In the genomic region with DNA sequence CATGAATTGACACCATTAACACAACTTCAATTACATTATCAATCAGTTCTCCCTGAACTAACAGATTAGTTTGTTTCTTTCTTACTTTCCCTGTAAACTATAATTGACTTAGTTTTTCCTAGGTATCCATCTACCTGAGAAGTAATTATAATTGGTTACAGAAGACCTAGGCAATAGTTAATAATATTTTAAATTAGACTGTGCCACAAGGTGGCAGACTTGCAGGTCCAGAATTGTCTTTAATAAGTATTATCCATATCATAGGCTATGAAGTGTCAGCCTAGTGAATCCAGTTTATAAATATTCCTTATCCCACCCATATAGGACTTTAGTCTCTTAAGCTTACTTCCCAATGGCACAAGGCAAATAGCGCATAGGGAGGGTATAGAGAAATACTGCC, we compare ENCODE assay signal across 13 cellular contexts. TPM values are rescaled to one million over a fixed set of nuclear protein-coding genes. Genes with fewer than 3 reads are reported as not detected.
DNase-seq lines count a peak whose midpoint lies in the region; TF ChIP-seq lines count a peak whose summit lies in the region.
"Had no signal": no experiment of that assay in that cellular context is flagged by ENCODE, and none has a peak within 500 bp of the region (broad histone marks: within the 10 kb centered on the region; RNA-seq: fewer than 3 reads in every experiment).

No MANE protein-coding gene starts in this region.

- no peaks in the 10 kb centered on the region for H3F3A ChIP-seq in neural cell (ENCODE audit: insufficient read depth, low read length, poor library complexity, severe bottlenecking)

- H3K27ac ChIP-seq in mammary epithelial cell (ENCODE audit: insufficient read depth, low read depth, low read length) (no peak overlapping the region), neural cell (ENCODE audit: low read length) (no peak overlapping the region)
- H3K27ac ChIP-seq: parathyroid adenoma had no signal

- no peak overlapping the region for H3K4me3 ChIP-seq in mammary epithelial cell (replicated peaks in 1 of 3; ENCODE audit: insufficient read depth in 1 of 3, low read depth in 2 of 3, low read length in 3 of 3)
- no peak overlapping the region for H3K4me3 ChIP-seq in neural cell (ENCODE audit: low read length)

- no TSS peak for BruUV-seq in mammary epithelial cell (replicated peaks; lab: Mats Ljungman, UMichigan)

- in situ Hi-C loops in mammary epithelial cell (cut with MboI; ENCODE audit: low sequenced_read_pairs in 2 of 2) = no loop called here

- H3K36me3 ChIP-seq in mammary epithelial cell (ENCODE audit: insufficient read depth, low read length) (no peaks in the 10 kb centered on the region), neural cell (ENCODE audit: insufficient read depth, low read length) (no peaks in the 10 kb centered on the region)

- H3K4me1 ChIP-seq in mammary epithelial cell (ENCODE audit: insufficient read depth, low read length) = no peaks in the 10 kb centered on the region
- H3K4me1 ChIP-seq: parathyroid adenoma had no signal

- dilution Hi-C loops in mammary epithelial cell (cut with HindIII; ENCODE audit: low sequenced_read_pairs) = no loop called here

- H3K4me2 ChIP-seq in mammary epithelial cell (ENCODE audit: insufficient read depth, low read depth, low read length) (no peak overlapping the region), neural cell (ENCODE audit: low read length) (no peak overlapping the region)

- TF ChIP-seq RAD21 in neural cell (conservative IDR thresholded peaks at IDR 0.05) = peak; percentile 46

- H3K9me3 ChIP-seq in mammary epithelial cell (replicated peaks; ENCODE audit: insufficient read depth, low read length) (no peaks in the 10 kb centered on the region), neural cell (ENCODE audit: low read length) (no peaks in the 10 kb centered on the region)

- CTCF ChIA-PET in mammary epithelial cell (lab: Charles Lee; ENCODE audit: low non-redundant PET) = no interaction called here

- intact Hi-C loops in mammary epithelial cell (cut with micrococcal nuclease) = loop anchor here (10.0 kb wide), 1 partner anchor 1971 kb away; no protein-coding TSS in a partner anchor

- H3K27me3 ChIP-seq in mammary epithelial cell (ENCODE audit: insufficient read depth, low read length) (no peaks in the 10 kb centered on the region), neural cell (ENCODE audit: insufficient read depth, low read depth, low read length) (no peaks in the 10 kb centered on the region)

- H2AFZ ChIP-seq in mammary epithelial cell (ENCODE audit: low read depth, low read length) (no peak overlapping the region), neural cell (ENCODE audit: low read depth, low read length) (no peak overlapping the region)
- H2AFZ ChIP-seq: parathyroid adenoma had no signal

- peak; percentile 60 for DNase-seq in DMS53 (lab: John Stamatoyannopoulos, UW)
- DNase-seq in LHCN-M2 (ENCODE audit: low read depth) = peak; percentile 10
- no peak for DNase-seq in mammary epithelial cell
- DNase-seq in globus pallidus (ENCODE audit: low spot score) = no peak
- no peak for DNase-seq in stimulated activated CD4-positive, alpha-beta T cell treated with anti-CD3 and anti-CD28 coated beads, Interleukin-15, amount 100 ng/mL, for 24 hours
- no peak for DNase-seq in RPMI8226
- DNase-seq: activated CD4-positive, alpha-beta T cell treated with anti-CD3 and anti-CD28 coated beads for 4 hours; islet precursor cell had no signal

- TF ChIP-seq CTCF in mammary epithelial cell (conservative IDR thresholded peaks at IDR 0.05 in 1 of 2, IDR thresholded peaks at IDR 0.05 in 1 of 2; ENCODE audit: extremely low read depth in 1 of 2, insufficient read depth in 1 of 2, low read depth in 1 of 2, low read length in 2 of 2) (peak; percentile 49), neural cell (IDR thresholded peaks at IDR 0.05; ENCODE audit: poor library complexity, severe bottlenecking) (peak; percentile 50)

- H3K9me2 ChIP-seq in neural cell (ENCODE audit: insufficient read depth, low read length) = no peaks in the 10 kb centered on the region

- H3K79me2 ChIP-seq in mammary epithelial cell (ENCODE audit: insufficient read depth, low read length) = no peaks in the 10 kb centered on the region
- H3K79me2 ChIP-seq in neural cell (replicated peaks; ENCODE audit: insufficient read depth, low read length) = no peaks in the 10 kb centered on the region
- H3K79me2 ChIP-seq: parathyroid adenoma had no signal

- TF ChIP-seq EP300 in neural cell (conservative IDR thresholded peaks at IDR 0.05; ENCODE audit: poor library complexity, severe bottlenecking) = no peak

- H3K9ac ChIP-seq in mammary epithelial cell (ENCODE audit: insufficient read depth, low read length) (no peak overlapping the region), neural cell (ENCODE audit: low read length) (no peak overlapping the region)
- H3K9ac ChIP-seq: parathyroid adenoma had no signal

- 100% methylated on average over 1 of the region's 1 CpG for WGBS in mammary epithelial cell (ENCODE audit: low coverage, missing lambda C conversion rate)

- H4K20me1 ChIP-seq in mammary epithelial cell (ENCODE audit: insufficient read depth, low read length) (no peaks in the 10 kb centered on the region), neural cell (ENCODE audit: insufficient read depth) (no peaks in the 10 kb centered on the region)

TF ChIP-seq in neural cell, 6 proteins besides CTCF, POLR2A, EP300 and RAD21:
- TF ChIP-seq, protein P1, sequence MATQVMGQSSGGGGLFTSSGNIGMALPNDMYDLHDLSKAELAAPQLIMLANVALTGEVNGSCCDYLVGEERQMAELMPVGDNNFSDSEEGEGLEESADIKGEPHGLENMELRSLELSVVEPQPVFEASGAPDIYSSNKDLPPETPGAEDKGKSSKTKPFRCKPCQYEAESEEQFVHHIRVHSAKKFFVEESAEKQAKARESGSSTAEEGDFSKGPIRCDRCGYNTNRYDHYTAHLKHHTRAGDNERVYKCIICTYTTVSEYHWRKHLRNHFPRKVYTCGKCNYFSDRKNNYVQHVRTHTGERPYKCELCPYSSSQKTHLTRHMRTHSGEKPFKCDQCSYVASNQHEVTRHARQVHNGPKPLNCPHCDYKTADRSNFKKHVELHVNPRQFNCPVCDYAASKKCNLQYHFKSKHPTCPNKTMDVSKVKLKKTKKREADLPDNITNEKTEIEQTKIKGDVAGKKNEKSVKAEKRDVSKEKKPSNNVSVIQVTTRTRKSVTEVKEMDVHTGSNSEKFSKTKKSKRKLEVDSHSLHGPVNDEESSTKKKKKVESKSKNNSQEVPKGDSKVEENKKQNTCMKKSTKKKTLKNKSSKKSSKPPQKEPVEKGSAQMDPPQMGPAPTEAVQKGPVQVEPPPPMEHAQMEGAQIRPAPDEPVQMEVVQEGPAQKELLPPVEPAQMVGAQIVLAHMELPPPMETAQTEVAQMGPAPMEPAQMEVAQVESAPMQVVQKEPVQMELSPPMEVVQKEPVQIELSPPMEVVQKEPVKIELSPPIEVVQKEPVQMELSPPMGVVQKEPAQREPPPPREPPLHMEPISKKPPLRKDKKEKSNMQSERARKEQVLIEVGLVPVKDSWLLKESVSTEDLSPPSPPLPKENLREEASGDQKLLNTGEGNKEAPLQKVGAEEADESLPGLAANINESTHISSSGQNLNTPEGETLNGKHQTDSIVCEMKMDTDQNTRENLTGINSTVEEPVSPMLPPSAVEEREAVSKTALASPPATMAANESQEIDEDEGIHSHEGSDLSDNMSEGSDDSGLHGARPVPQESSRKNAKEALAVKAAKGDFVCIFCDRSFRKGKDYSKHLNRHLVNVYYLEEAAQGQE (IDR thresholded peaks at IDR 0.05; ENCODE audit: borderline replicate concordance) = no peak
- peak; percentile 53 for TF ChIP-seq SMC3 (conservative IDR thresholded peaks at IDR 0.05; ENCODE audit: poor library complexity)
TF ChIP-seq in neural cell: peak in this region for 1.

RNA-seq across cellular contexts. Expression of gene FAM47B, which starts 48.9 kb away (rescaled TPM):
- total RNA-seq in LHCN-M2 (2014; rRNA removed) = not detected in 2 replicates
- not detected for polyA plus RNA-seq in LHCN-M2 (2012)
- not detected for total RNA-seq in mammary epithelial cell
- not detected for polyA plus RNA-seq in mammary epithelial cell
- polyA minus RNA-seq in mammary epithelial cell = not detected
- not detected in 2 replicates for polyA plus RNA-seq in neural cell
- polyA minus RNA-seq in neural cell = not detected in 2 replicates
- total RNA-seq: H1, urinary bladder had no signal
- polyA plus RNA-seq: esophagus, H1, urinary bladder had no signal

Comparison
In these comparisons a context has a peak if more than half of its experiments do, and no peak if none do; other contexts are left out.
1. DNase-seq: peak in DMS53 (single experiment) and LHCN-M2 (single experiment); none in mammary epithelial cell (single experiment), globus pallidus (single experiment), stimulated activated CD4-positive, alpha-beta T cell treated with anti-CD3 and anti-CD28 coated beads, Interleukin-15, amount 100 ng/mL, for 24 hours (single experiment) and RPMI8226 (single experiment).